In genomic region chr6:89360415-89360999, GRCh38 we compare ENCODE assay signal across 9 cellular contexts. TPM values are rescaled to one million over a fixed set of nuclear protein-coding genes. Genes with fewer than 3 reads are reported as not detected.
A peak's percentile ranks its signal among the peaks of the same experiment; 100 is the strongest.
DNase-seq lines count a peak whose midpoint lies in the region; ATAC-seq and TF ChIP-seq lines count a peak whose summit lies in the region.
"Had no signal": no experiment of that assay in that cellular context is flagged by ENCODE, and none has a peak within 500 bp of the region (broad histone marks: within the 10 kb centered on the region; RNA-seq: fewer than 3 reads in every experiment).

No MANE protein-coding gene starts in this region.

- ATAC-seq in GM18873 (IDR thresholded peaks at IDR 0.05; ENCODE audit: low FRiP score, unreplicated experiment) (peak; percentile 44), HG03097 (IDR thresholded peaks at IDR 0.05; ENCODE audit: low FRiP score, unreplicated experiment) (peak; percentile 37), left colon (no peak)
- peak; percentile 62 for ATAC-seq in activated CD8-positive, alpha-beta T cell treated with anti-CD3 and anti-CD28 coated beads, Interleukin-2, amount 10 ng/mL, durations not matched to agents 7 days and 5 days

- H3K36me3 Mint-ChIP-seq in activated CD8-positive, alpha-beta T cell treated with anti-CD3 and anti-CD28 coated beads, Interleukin-2, amount 10 ng/mL, durations not matched to agents 7 days and 5 days (ENCODE audit: low read depth): peaks cover 8% of the 10 kb centered on the region
- H3K36me3 Mint-ChIP-seq in neural progenitor cell: peaks cover 3% of the 10 kb centered on the region

- peak overlapping the region; percentile 13; the same call in 1 of the 2 replicates for H3K4me3 ChIP-seq in ACC112 (ENCODE audit: low read depth, low read length)
- no peak overlapping the region for H3K4me3 ChIP-seq in HAP-1
- no peak overlapping the region for H3K4me3 ChIP-seq in neural progenitor cell
- H3K4me3 ChIP-seq: PC-9 had no signal

- H3K4me2 ChIP-seq in neural progenitor cell: no peak overlapping the region
- H3K4me2 ChIP-seq: PC-9 had no signal

- no peak for DNase-seq in activated CD8-positive, alpha-beta T cell treated with anti-CD3 and anti-CD28 coated beads, Interleukin-2, amount 10 ng/mL, durations not matched to agents 7 days and 5 days
- DNase-seq in NCI-H1694 (lab: John Stamatoyannopoulos, UW) (no peak), HAP-1 (ENCODE audit: low spot score in 2 of 2) (no peak), neural progenitor cell (ENCODE audit: low spot score) (no peak), left colon (no peak)
- DNase-seq: PC-9 had no signal

- in situ Hi-C loops in HAP-1 (cut with MboI; ENCODE audit: low sequenced_read_pairs): no loop called here

- no peak for TF ChIP-seq CTCF in neural progenitor cell (IDR thresholded peaks at IDR 0.05)

- H3K9me3 ChIP-seq in HAP-1: no peaks in the 10 kb centered on the region
- H3K9me3 ChIP-seq in neural progenitor cell (ENCODE audit: low read depth): no peaks in the 10 kb centered on the region

- H3K9me3 Mint-ChIP-seq in activated CD8-positive, alpha-beta T cell treated with anti-CD3 and anti-CD28 coated beads, Interleukin-2, amount 10 ng/mL, durations not matched to agents 7 days and 5 days (ENCODE audit: insufficient read depth): peaks cover 8% of the 10 kb centered on the region
- H3K9me3 Mint-ChIP-seq in neural progenitor cell: no peaks in the 10 kb centered on the region

- peak overlapping the region; percentile 0 for H3K4me3 Mint-ChIP-seq in activated CD8-positive, alpha-beta T cell treated with anti-CD3 and anti-CD28 coated beads, Interleukin-2, amount 10 ng/mL, durations not matched to agents 7 days and 5 days
- no peak overlapping the region for H3K4me3 Mint-ChIP-seq in neural progenitor cell

- no peak overlapping the region for H3K9ac ChIP-seq in neural progenitor cell

- H3F3A ChIP-seq in neural progenitor cell (ENCODE audit: low read depth): peaks cover 14% of the 10 kb centered on the region

- no peaks in the 10 kb centered on the region for H4K20me1 ChIP-seq in neural progenitor cell (ENCODE audit: low read depth)

- no peaks in the 10 kb centered on the region for H3K27me3 ChIP-seq in ACC112 (ENCODE audit: insufficient read depth, low read length)
- H3K27me3 ChIP-seq in HAP-1 (ENCODE audit: low read depth): no peaks in the 10 kb centered on the region
- no peaks in the 10 kb centered on the region for H3K27me3 ChIP-seq in neural progenitor cell

- CTCF ChIA-PET in activated CD8-positive, alpha-beta T cell treated with anti-CD3 and anti-CD28 coated beads, Interleukin-2, amount 10 ng/mL, durations not matched to agents 7 days and 5 days (lab: Charles Lee): interaction anchor here (1.9 to 7.5 kb wide), 2 partner anchors 10 to 14 kb away, joined by 11 to 123 read pairs; no protein-coding TSS in a partner anchor

- H3K27ac ChIP-seq in ACC112 (ENCODE audit: low read depth, low read length) (peak overlapping the region; percentile 57; the same call in 1 of the 2 replicates), neural progenitor cell (no peak overlapping the region)
- H3K27ac ChIP-seq: PC-9 had no signal

- peaks cover 69% of the 10 kb centered on the region for H3K4me1 Mint-ChIP-seq in activated CD8-positive, alpha-beta T cell treated with anti-CD3 and anti-CD28 coated beads, Interleukin-2, amount 10 ng/mL, durations not matched to agents 7 days and 5 days (ENCODE audit: low read depth)
- peaks cover 5% of the 10 kb centered on the region for H3K4me1 Mint-ChIP-seq in neural progenitor cell

- intact Hi-C loops in left colon (cut with DNase I, micrococcal nuclease): no loop called here

- H2AFZ ChIP-seq in ACC112 (ENCODE audit: low read length, unreplicated experiment): peak overlapping the region; percentile 19
- no peak overlapping the region for H2AFZ ChIP-seq in neural progenitor cell (replicated peaks)
- H2AFZ ChIP-seq: PC-9 had no signal

- H3K4me1 ChIP-seq in ACC112 (ENCODE audit: control insufficient read depth, insufficient read depth, low read length, unreplicated experiment) (peaks cover 13% of the 10 kb centered on the region), HAP-1 (peaks cover 2% of the 10 kb centered on the region; the same call in 1 of the 2 replicates), neural progenitor cell (peaks cover 13% of the 10 kb centered on the region)

- H3K36me3 ChIP-seq in ACC112 (ENCODE audit: insufficient read depth, low read length) (no peaks in the 10 kb centered on the region), HAP-1 (replicated peaks) (no peaks in the 10 kb centered on the region), neural progenitor cell (no peaks in the 10 kb centered on the region)

- POLR2A ChIA-PET in activated CD8-positive, alpha-beta T cell treated with anti-CD3 and anti-CD28 coated beads, Interleukin-2, amount 10 ng/mL, durations not matched to agents 7 days and 5 days (lab: Charles Lee): interaction anchor here (0.6 to 1.3 kb wide), 2 partner anchors 9 to 60 kb away, joined by 3 to 4 read pairs; no protein-coding TSS in a partner anchor

- H3K27ac Mint-ChIP-seq in activated CD8-positive, alpha-beta T cell treated with anti-CD3 and anti-CD28 coated beads, Interleukin-2, amount 10 ng/mL, durations not matched to agents 7 days and 5 days: peak overlapping the region; percentile 24
- no peak overlapping the region for H3K27ac Mint-ChIP-seq in neural progenitor cell

- H3K27me3 Mint-ChIP-seq in activated CD8-positive, alpha-beta T cell treated with anti-CD3 and anti-CD28 coated beads, Interleukin-2, amount 10 ng/mL, durations not matched to agents 7 days and 5 days (ENCODE audit: low read depth): no peaks in the 10 kb centered on the region
- H3K27me3 Mint-ChIP-seq in neural progenitor cell (ENCODE audit: insufficient read depth, low read depth): no peaks in the 10 kb centered on the region

- H3K79me2 ChIP-seq in ACC112 (ENCODE audit: control insufficient read depth, insufficient read depth, low read length, unreplicated experiment) (no peaks in the 10 kb centered on the region), neural progenitor cell (ENCODE audit: low read depth) (no peaks in the 10 kb centered on the region)

RNA-seq across cellular contexts. Expression of gene UBE2J1, which starts 8.0 kb away (rescaled TPM):
- total RNA-seq in activated CD8-positive, alpha-beta T cell treated with anti-CD3 and anti-CD28 coated beads, Interleukin-2, amount 10 ng/mL, durations not matched to agents 7 days and 5 days: 10 to 100 TPM; 30.1 to 30.3 TPM
- total RNA-seq in neural progenitor cell (ENCODE audit: low replicate concordance): 27.4 and 43.0 TPM in 2 replicates
- total RNA-seq in left colon: 10 to 100 TPM; 49.4 to 58.5 TPM

RNA-seq across cellular contexts. Expression of gene GABRR2, which starts 45.4 kb away (rescaled TPM):
- total RNA-seq in activated CD8-positive, alpha-beta T cell treated with anti-CD3 and anti-CD28 coated beads, Interleukin-2, amount 10 ng/mL, durations not matched to agents 7 days and 5 days: under 1 TPM; 0.18 to 0.42 TPM
- 0.28 TPM in 1 of 2 replicates, not detected in the other for total RNA-seq in neural progenitor cell (ENCODE audit: low replicate concordance)
- total RNA-seq in left colon: under 1 TPM; 0.55 to 0.75 TPM

RNA-seq across cellular contexts. Expression of gene RRAGD, which starts 51.6 kb away (rescaled TPM):
- total RNA-seq in activated CD8-positive, alpha-beta T cell treated with anti-CD3 and anti-CD28 coated beads, Interleukin-2, amount 10 ng/mL, durations not matched to agents 7 days and 5 days: 1 to 10 TPM; 2.5 to 3.7 TPM
- 18.6 and 20.7 TPM in 2 replicates for total RNA-seq in neural progenitor cell (ENCODE audit: low replicate concordance)
- 1 to 10 TPM; 1.4 to 5.9 TPM for total RNA-seq in left colon
- total RNA-seq: PC-9 had no signal
